ENCODE assay signal across 8 cellular contexts in genomic region chr1:194289569-194290266, GRCh38.
DNase-seq lines count a peak whose midpoint lies in the region; ATAC-seq and TF ChIP-seq lines count a peak whose summit lies in the region.

No MANE protein-coding gene starts in this region.

- ATAC-seq in GM19023 (IDR thresholded peaks at IDR 0.05; ENCODE audit: unreplicated experiment): peak; percentile 96
- ATAC-seq in HG03045 (IDR thresholded peaks at IDR 0.05; ENCODE audit: unreplicated experiment): peak; percentile 97
- ATAC-seq in activated CD4-positive, CD25-positive, alpha-beta regulatory T cell treated with anti-CD3 and anti-CD28 coated beads, Interleukin-2, amount 50 U/mL, for 24 hours: peak; percentile 92 to 95
- ATAC-seq in body of pancreas: no peak
- no peak for ATAC-seq in sciatic nerve

- no peak overlapping the region for H2BK120ac ChIP-seq in mesenchymal stem cell (ENCODE audit: low read depth, low read length)

- no peaks in the 10 kb centered on the region for H3K79me1 ChIP-seq in mesenchymal stem cell (replicated peaks; ENCODE audit: low read length, poor library complexity, severe bottlenecking)

- no peaks in the 10 kb centered on the region for H3K27me3 ChIP-seq in body of pancreas
- no peaks in the 10 kb centered on the region for H3K27me3 ChIP-seq in PC-9 (ENCODE audit: insufficient read depth, low read depth)
- no peaks in the 10 kb centered on the region for H3K27me3 ChIP-seq in mesenchymal stem cell (ENCODE audit: control insufficient read depth in 1 of 2, insufficient read depth in 1 of 2, low read length in 2 of 2)

- CTCF ChIA-PET in PC-9 (lab: Charles Lee): no interaction called here

- intact Hi-C loops in body of pancreas (cut with DNase I): no loop called here
- intact Hi-C loops in PC-9 (cut with micrococcal nuclease; ENCODE audit: unreplicated experiment): no loop called here
- intact Hi-C loops in sciatic nerve (cut with DNase I): no loop called here

- 75 to 78% methylated on average over 6 of the region's 6 CpGs for WGBS in body of pancreas, 2 donors
- 81% methylated on average over 5 of the region's 6 CpGs for WGBS in mesenchymal stem cell

- BruUV-seq in PC-9 (replicated peaks; lab: Mats Ljungman, UMichigan): no TSS peak

- H4K20me1 ChIP-seq in PC-9 (ENCODE audit: insufficient read depth): no peaks in the 10 kb centered on the region

- H2AFZ ChIP-seq in PC-9 (no peak overlapping the region), mesenchymal stem cell (ENCODE audit: low read depth, low read length) (no peak overlapping the region)

- DNase-seq in stimulated activated CD4-positive, alpha-beta T cell treated with anti-CD3 and anti-CD28 coated beads, Interleukin-12 subunit alpha, Interleukin-12 subunit beta, amount 100 ng/mL, for 4 hours: peak; percentile 13
- no peak for DNase-seq in body of pancreas
- DNase-seq in PC-9: no peak
- DNase-seq in sciatic nerve (ENCODE audit: low spot score): no peak
- DNase-seq in mesenchymal stem cell: no peak

- no peak overlapping the region for H2BK12ac ChIP-seq in mesenchymal stem cell (ENCODE audit: low read length in 2 of 2)

- no peak for TF ChIP-seq POLR2A in body of pancreas (IDR thresholded peaks at IDR 0.05)

- H3K9me2 ChIP-seq in PC-9 (ENCODE audit: insufficient read depth): no peaks in the 10 kb centered on the region; the same call in 1 of the 2 replicates

- H3K4me1 ChIP-seq in body of pancreas: no peaks in the 10 kb centered on the region
- no peaks in the 10 kb centered on the region for H3K4me1 ChIP-seq in PC-9 (replicated peaks; ENCODE audit: insufficient read depth)
- H3K4me1 ChIP-seq in mesenchymal stem cell (ENCODE audit: control insufficient read depth, insufficient read depth, low read depth, low read length): no peaks in the 10 kb centered on the region

- H3K14ac ChIP-seq in mesenchymal stem cell (ENCODE audit: low read length in 2 of 2): no peak overlapping the region

- no peak overlapping the region for H4K91ac ChIP-seq in mesenchymal stem cell (ENCODE audit: low read length)

- no peak overlapping the region for H3K18ac ChIP-seq in mesenchymal stem cell (ENCODE audit: low read depth in 1 of 2, low read length in 2 of 2)

- no peaks in the 10 kb centered on the region for H3K79me2 ChIP-seq in PC-9 (ENCODE audit: low read depth)

- H3K36me3 ChIP-seq in body of pancreas (replicated peaks in 1 of 2; ENCODE audit: insufficient read depth in 1 of 2, low read depth in 2 of 2) (no peaks in the 10 kb centered on the region), PC-9 (ENCODE audit: low read depth) (no peaks in the 10 kb centered on the region), mesenchymal stem cell (ENCODE audit: control insufficient read depth in 1 of 2, insufficient read depth in 2 of 2, low read depth in 1 of 2, low read length in 2 of 2) (no peaks in the 10 kb centered on the region)

- TF ChIP-seq CTCF in body of pancreas (IDR thresholded peaks at IDR 0.05) (no peak), PC-9 (conservative IDR thresholded peaks at IDR 0.05) (no peak)

- no peak overlapping the region for H2AK5ac ChIP-seq in mesenchymal stem cell (ENCODE audit: low read length, severe bottlenecking)

- H3K4me3 ChIP-seq in body of pancreas: no peak overlapping the region
- no peak overlapping the region for H3K4me3 ChIP-seq in PC-9
- H3K4me3 ChIP-seq in mesenchymal stem cell (ENCODE audit: insufficient read depth in 1 of 2, low read depth in 1 of 2, low read length in 2 of 2): no peak overlapping the region

- H4K8ac ChIP-seq in mesenchymal stem cell (ENCODE audit: low read length): no peak overlapping the region

- H3K4me2 ChIP-seq in PC-9 (no peak overlapping the region), mesenchymal stem cell (ENCODE audit: low read length, poor library complexity, severe bottlenecking) (no peak overlapping the region)

- no peak overlapping the region for H2BK5ac ChIP-seq in mesenchymal stem cell (ENCODE audit: low read depth, low read length, poor library complexity, severe bottlenecking)

- H3F3A ChIP-seq in PC-9 (ENCODE audit: insufficient read depth, low read depth): no peaks in the 10 kb centered on the region

- POLR2A ChIA-PET in PC-9 (lab: Charles Lee; ENCODE audit: unreplicated experiment): no interaction called here

- H3K9me3 ChIP-seq in body of pancreas (no peaks in the 10 kb centered on the region), PC-9 (ENCODE audit: insufficient read depth, low read depth) (no peaks in the 10 kb centered on the region), mesenchymal stem cell (ENCODE audit: control insufficient read depth, low read length) (peaks cover 3% of the 10 kb centered on the region)

- no peak overlapping the region for H2BK15ac ChIP-seq in mesenchymal stem cell (ENCODE audit: low read depth, poor library complexity, severe bottlenecking)

- H3K23ac ChIP-seq in mesenchymal stem cell (ENCODE audit: low read length in 2 of 2): no peak overlapping the region

- no peak overlapping the region for H3K4ac ChIP-seq in mesenchymal stem cell (ENCODE audit: low read depth in 1 of 2, low read length in 2 of 2)

- no peak overlapping the region for H3K9ac ChIP-seq in mesenchymal stem cell (ENCODE audit: low read length)

- no peak overlapping the region for H3K27ac ChIP-seq in body of pancreas
- H3K27ac ChIP-seq in PC-9: no peak overlapping the region
- no peak overlapping the region for H3K27ac ChIP-seq in mesenchymal stem cell (ENCODE audit: low read length, poor library complexity, severe bottlenecking)

Comparison
In these comparisons a context has a peak if more than half of its experiments do, and no peak if none do; other contexts are left out.
1. ATAC-seq: peak in GM19023 (single experiment), HG03045 (single experiment) and activated CD4-positive, CD25-positive, alpha-beta regulatory T cell treated with anti-CD3 and anti-CD28 coated beads, Interleukin-2, amount 50 U/mL, for 24 hours (2 of 2); none in body of pancreas (single experiment) and sciatic nerve (single experiment).